ENCODE assay signal across 13 cellular contexts in the genomic region with DNA sequence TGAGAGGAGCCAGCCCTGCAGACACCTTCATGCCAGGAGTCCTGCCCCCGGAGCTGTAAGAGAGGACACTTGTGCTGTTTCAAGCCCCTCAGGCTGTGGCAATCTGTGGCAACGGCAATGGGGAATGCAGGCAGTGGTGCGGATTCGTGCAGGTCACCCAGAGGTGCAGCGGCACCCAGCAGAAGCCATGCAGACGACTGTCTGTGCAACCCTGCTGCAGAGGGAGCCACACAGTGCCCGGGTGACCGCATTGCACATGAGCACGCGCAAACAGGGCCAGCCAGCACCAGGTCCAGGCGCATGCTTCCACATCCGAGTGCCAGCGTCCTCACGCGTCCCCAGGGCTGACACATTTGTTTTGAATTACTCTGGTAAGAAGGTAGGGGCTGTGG.
A peak's percentile ranks its signal among the peaks of the same experiment; 100 is the strongest.
DNase-seq lines count a peak whose midpoint lies in the region; ATAC-seq and TF ChIP-seq lines count a peak whose summit lies in the region.
"Had no signal": no experiment of that assay in that cellular context is flagged by ENCODE, and none has a peak within 500 bp of the region (broad histone marks: within the 10 kb centered on the region; RNA-seq: fewer than 3 reads in every experiment).

No MANE protein-coding gene starts in this region.

- H3K79me2 ChIP-seq in GM23248 (ENCODE audit: insufficient read depth) (no peaks in the 10 kb centered on the region), osteoblast (ENCODE audit: insufficient read depth, low read length) (no peaks in the 10 kb centered on the region)

- in situ Hi-C loops in GM23248 (cut with MboI): no loop called here

- WGBS in GM23248 (ENCODE audit: low coverage in 1 of 2, low lambda C conversion rate in 2 of 2, missing lambda C conversion rate in 2 of 2), 2 experiments: 6 to 11% methylated on average over 14 to 15 of the region's 15 CpGs
- 53 to 69% methylated on average over 15 of the region's 15 CpGs for WGBS in heart right ventricle, 2 donors

- intact Hi-C loops in heart right ventricle (cut with DNase I): loop anchor here in 3 of 10 donors (5.0 to 10.0 kb wide), 3 partner anchors 74 to 128 kb away; no protein-coding TSS in a partner anchor

- H3K27ac ChIP-seq in BLaER1: no peak overlapping the region
- H3K27ac ChIP-seq in GM23248: no peak overlapping the region
- H3K27ac ChIP-seq in heart right ventricle: peak overlapping the region in 1 of 10 donors; percentile 2
- no peak overlapping the region for H3K27ac ChIP-seq in osteoblast (ENCODE audit: low read depth, low read length)
- H3K27ac ChIP-seq: SK-N-MC had no signal

- H3K9me3 ChIP-seq in BLaER1 (peaks cover 45% of the 10 kb centered on the region), GM23248 (ENCODE audit: low read depth) (no peaks in the 10 kb centered on the region), heart right ventricle (peaks cover 0 to 3% (median 0%) of the 10 kb centered on the region in 11 donors), osteoblast (ENCODE audit: low read depth, low read length) (no peaks in the 10 kb centered on the region)

- H4K20me1 ChIP-seq in BLaER1 (no peaks in the 10 kb centered on the region), GM23248 (ENCODE audit: insufficient read depth) (no peaks in the 10 kb centered on the region), osteoblast (ENCODE audit: insufficient read depth, low read length) (no peaks in the 10 kb centered on the region)

- H3K36me3 ChIP-seq in BLaER1 (no peaks in the 10 kb centered on the region), GM23248 (ENCODE audit: low read depth) (no peaks in the 10 kb centered on the region), heart right ventricle (no peaks in the 10 kb centered on the region), osteoblast (ENCODE audit: insufficient read depth, low read length) (no peaks in the 10 kb centered on the region)

- no peaks in the 10 kb centered on the region for H3F3A ChIP-seq in GM23248 (ENCODE audit: insufficient read depth)

- H3K9ac ChIP-seq in BLaER1 (no peak overlapping the region), GM23248 (no peak overlapping the region)

- H3K4me2 ChIP-seq in BLaER1 (peak overlapping the region; percentile 69), GM23248 (ENCODE audit: unreplicated experiment) (no peak overlapping the region), osteoblast (ENCODE audit: insufficient read depth, low read length) (no peak overlapping the region)

- DNase-seq in GM23248 (peak; percentile 33), heart right ventricle (no peak), osteoblast (ENCODE audit: insufficient read length, low spot score, missing footprints) (peak; percentile 47), cortex of kidney (lab: John Stamatoyannopoulos, UW) (no peak), NCI-H128 (lab: John Stamatoyannopoulos, UW; ENCODE audit: unreplicated experiment) (no peak)
- DNase-seq: ACHN, NCI-H1048, NCI-H1694, NCI-H69, PC-3 had no signal

- TF ChIP-seq CTCF in heart right ventricle (IDR thresholded peaks at IDR 0.05) (peak in 2 of 9 donors; percentile 15 to 38), osteoblast (IDR thresholded peaks at IDR 0.05; ENCODE audit: extremely low read depth, low read depth, low read length) (no peak)

- peaks cover 58% of the 10 kb centered on the region for H3K4me1 ChIP-seq in BLaER1
- no peaks in the 10 kb centered on the region for H3K4me1 ChIP-seq in GM23248 (ENCODE audit: insufficient read depth)
- peaks cover 0 to 31% (median 3%) of the 10 kb centered on the region in 9 donors for H3K4me1 ChIP-seq in heart right ventricle
- no peaks in the 10 kb centered on the region for H3K4me1 ChIP-seq in osteoblast (ENCODE audit: insufficient read depth, low read length)

- ATAC-seq in heart right ventricle: peak in 7 of 8 donors; percentile 48 to 88 (median 59)
- no peak for ATAC-seq in GM19328 (IDR thresholded peaks at IDR 0.05; ENCODE audit: unreplicated experiment)
- ATAC-seq: PC-3 had no signal

- H3K4me3 ChIP-seq in BLaER1 (no peak overlapping the region), GM23248 (no peak overlapping the region), heart right ventricle (no peak overlapping the region), osteoblast (ENCODE audit: insufficient read depth, low read length) (no peak overlapping the region)
- H3K4me3 ChIP-seq: SK-N-MC had no signal

- H2AFZ ChIP-seq in GM23248 (no peak overlapping the region), osteoblast (ENCODE audit: low read length) (no peak overlapping the region)

- no peaks in the 10 kb centered on the region for H3K27me3 ChIP-seq in BLaER1
- H3K27me3 ChIP-seq in GM23248 (replicated peaks; ENCODE audit: insufficient read depth): peaks cover 43% of the 10 kb centered on the region
- peaks cover 0 to 7% (median 0%) of the 10 kb centered on the region in 7 donors for H3K27me3 ChIP-seq in heart right ventricle
- no peaks in the 10 kb centered on the region for H3K27me3 ChIP-seq in osteoblast (ENCODE audit: insufficient read depth, low read length)

- H3K9me2 ChIP-seq in GM23248 (ENCODE audit: insufficient read depth): no peaks in the 10 kb centered on the region

Comparison
In these comparisons a context has a peak if more than half of its experiments do, and no peak if none do; other contexts are left out.
1. DNase-seq: peak in GM23248 (single experiment) and osteoblast (single experiment); none in heart right ventricle (0 of 2), cortex of kidney (single experiment) and NCI-H128 (single experiment).